In the genomic region with DNA sequence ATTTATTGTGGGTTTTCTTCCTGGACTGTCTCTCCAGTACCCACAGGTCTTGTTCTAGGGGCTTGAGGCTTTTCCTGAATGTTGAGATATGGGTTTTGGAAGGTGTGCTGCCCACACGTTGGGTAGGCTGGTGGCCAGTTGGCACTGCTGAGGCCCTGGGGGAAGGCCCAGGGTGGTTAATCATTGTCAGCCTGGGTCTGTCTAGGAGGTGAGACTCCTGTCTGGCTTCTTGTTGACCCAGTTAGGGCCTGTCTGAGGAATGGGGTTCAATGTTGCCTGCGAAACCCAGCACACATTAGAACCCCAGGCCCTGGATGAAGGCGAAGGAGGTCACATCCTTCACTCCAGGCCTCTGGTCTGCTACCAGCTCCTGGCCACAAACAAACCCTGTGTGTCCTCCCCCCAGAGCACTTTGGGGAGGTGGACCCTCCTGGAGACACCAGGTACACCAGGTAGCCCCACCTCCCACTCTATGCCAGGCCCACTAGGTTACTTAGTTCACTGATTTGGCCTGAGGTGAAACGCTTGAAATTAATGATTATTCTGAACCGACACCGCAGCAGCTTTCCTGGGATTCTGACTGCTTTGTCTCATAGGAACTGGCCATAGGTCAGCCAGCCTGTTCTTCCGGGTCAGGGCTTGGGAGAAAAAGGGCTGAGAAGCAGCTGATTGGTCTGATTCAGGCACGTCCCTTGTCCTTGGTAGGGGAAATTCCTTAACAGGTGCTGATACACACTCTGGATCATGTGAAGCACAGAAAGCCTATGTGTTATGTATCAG, we compare ENCODE assay signal across 19 cellular contexts. TPM values are rescaled to one million over a fixed set of nuclear protein-coding genes. Genes with fewer than 3 reads are reported as not detected.
DNase-seq lines count a peak whose midpoint lies in the region; TF ChIP-seq lines count a peak whose summit lies in the region.
"Had no signal": no experiment of that assay in that cellular context is flagged by ENCODE, and none has a peak within 500 bp of the region (broad histone marks: within the 10 kb centered on the region; RNA-seq: fewer than 3 reads in every experiment).

No MANE protein-coding gene starts in this region.

- no peaks in the 10 kb centered on the region for H3K9me3 ChIP-seq in neural progenitor cell (ENCODE audit: low read depth)
- H3K9me3 ChIP-seq: HAP-1, ovary had no signal

- H3K27me3 ChIP-seq in neural progenitor cell = no peaks in the 10 kb centered on the region
- H3K27me3 ChIP-seq: ovary had no signal

- DNase-seq in Caki2 (ENCODE audit: low read depth) (peak; percentile 84), M059J (ENCODE audit: low read depth) (peak; percentile 44), glomerular visceral epithelial cell (ENCODE audit: extremely low spot score) (peak; percentile 90), neural progenitor cell (ENCODE audit: low spot score) (peak; percentile 39), nucleus accumbens (lab: John Stamatoyannopoulos, UW) (no peak), mucosa of gallbladder (ENCODE audit: low spot score) (no peak), D341Med (ENCODE audit: low spot score) (no peak), NCI-H1105 (lab: John Stamatoyannopoulos, UW) (no peak)
- DNase-seq: activated CD4-positive, CD25-positive, alpha-beta regulatory T cell; activated CD8-positive, alpha-beta memory T cell treated with anti-CD3 and anti-CD28 coated beads, Interleukin-2, amount 10 ng/mL, durations not matched to agents 7 days and 5 days; effector memory CD4-positive, alpha-beta T cell; NCI-H1694; NCI-H446 treated with DMSO at 0.1 percent for 48 hours; ovary; small intestine; stimulated activated naive CD4-positive, alpha-beta T cell had no signal

- H3K36me3 Mint-ChIP-seq in neural progenitor cell = no peaks in the 10 kb centered on the region
- H3K36me3 Mint-ChIP-seq: activated CD8-positive, alpha-beta memory T cell treated with anti-CD3 and anti-CD28 coated beads, Interleukin-2, amount 10 ng/mL, durations not matched to agents 7 days and 5 days had no signal

- H2AFZ ChIP-seq in neural progenitor cell (replicated peaks) = no peak overlapping the region

- peaks cover 64% of the 10 kb centered on the region for H3K4me1 Mint-ChIP-seq in neural progenitor cell

- H3K36me3 ChIP-seq in neural progenitor cell = peaks cover 3% of the 10 kb centered on the region
- H3K36me3 ChIP-seq: ovary had no signal

- H3K4me3 Mint-ChIP-seq in neural progenitor cell = no peak overlapping the region
- H3K4me3 Mint-ChIP-seq: activated CD8-positive, alpha-beta memory T cell treated with anti-CD3 and anti-CD28 coated beads, Interleukin-2, amount 10 ng/mL, durations not matched to agents 7 days and 5 days; B cell had no signal

- in situ Hi-C loops in Caki2 (cut with HindIII; ENCODE audit: low pct_unique_long_range_greater_than_20kb, low sequenced_read_pairs) = no loop called here

- peaks cover 83% of the 10 kb centered on the region for H3F3A ChIP-seq in neural progenitor cell (ENCODE audit: low read depth)

- H3K4me3 ChIP-seq in neural progenitor cell = no peak overlapping the region
- H3K4me3 ChIP-seq: HAP-1, ovary had no signal

- H3K27ac ChIP-seq in neural progenitor cell = peak overlapping the region; percentile 83
- H3K27ac ChIP-seq: KMS-11, ovary had no signal

- H3K9ac ChIP-seq in neural progenitor cell = no peak overlapping the region
- H3K9ac ChIP-seq: KMS-11 had no signal

- H3K27ac Mint-ChIP-seq in neural progenitor cell = peak overlapping the region; percentile 81
- H3K27ac Mint-ChIP-seq: activated CD8-positive, alpha-beta memory T cell treated with anti-CD3 and anti-CD28 coated beads, Interleukin-2, amount 10 ng/mL, durations not matched to agents 7 days and 5 days; B cell had no signal

- peaks cover 94% of the 10 kb centered on the region for H3K79me2 ChIP-seq in neural progenitor cell (ENCODE audit: low read depth)

- peaks cover 95% of the 10 kb centered on the region for H4K20me1 ChIP-seq in neural progenitor cell (ENCODE audit: low read depth)

- no peaks in the 10 kb centered on the region for H3K9me3 Mint-ChIP-seq in neural progenitor cell

- no peaks in the 10 kb centered on the region for H3K27me3 Mint-ChIP-seq in neural progenitor cell (ENCODE audit: insufficient read depth, low read depth)
- H3K27me3 Mint-ChIP-seq: activated CD8-positive, alpha-beta memory T cell treated with anti-CD3 and anti-CD28 coated beads, Interleukin-2, amount 10 ng/mL, durations not matched to agents 7 days and 5 days; B cell had no signal

- peaks cover 62% of the 10 kb centered on the region for H3K4me1 ChIP-seq in neural progenitor cell
- H3K4me1 ChIP-seq: HAP-1 had no signal

- no peak overlapping the region for H3K4me2 ChIP-seq in neural progenitor cell
- H3K4me2 ChIP-seq: KMS-11 had no signal

- TF ChIP-seq CTCF in neural progenitor cell (IDR thresholded peaks at IDR 0.05) = no peak

RNA-seq across cellular contexts. Expression of a gene that starts 15.2 kb away (rescaled TPM):
- total RNA-seq in Caki2 (2014; rRNA removed; shearing (Covaris generic); ENCODE audit: low replicate concordance) = 52.7 and 54.1 TPM in 2 replicates
- total RNA-seq in M059J (2014; rRNA removed; shearing (Covaris generic)) = 2.8 and 7.1 TPM in 2 replicates
- total RNA-seq in neural progenitor cell (ENCODE audit: low replicate concordance) = 114 and 148 TPM in 2 replicates
- total RNA-seq in mucosa of gallbladder = 2.0 TPM

RNA-seq across cellular contexts. Expression of a gene that starts 34.1 kb away (rescaled TPM):
- 85.9 and 100.0 TPM in 2 replicates for total RNA-seq in Caki2 (2014; rRNA removed; shearing (Covaris generic); ENCODE audit: low replicate concordance)
- total RNA-seq in M059J (2014; rRNA removed; shearing (Covaris generic)) = 60.3 and 61.1 TPM in 2 replicates
- total RNA-seq in neural progenitor cell (ENCODE audit: low replicate concordance) (39.4 and 44.4 TPM in 2 replicates), mucosa of gallbladder (43.8 TPM)

RNA-seq across cellular contexts. Expression of a gene that starts 42.4 kb away (rescaled TPM):
- total RNA-seq in Caki2 (2014; rRNA removed; shearing (Covaris generic); ENCODE audit: low replicate concordance) = 126 and 131 TPM in 2 replicates
- 216 and 278 TPM in 2 replicates for total RNA-seq in M059J (2014; rRNA removed; shearing (Covaris generic))
- total RNA-seq in neural progenitor cell (ENCODE audit: low replicate concordance) (210 and 263 TPM in 2 replicates), mucosa of gallbladder (85.9 TPM)

Comparison
In these comparisons a context has a peak if more than half of its experiments do, and no peak if none do; other contexts are left out.
1. DNase-seq: peak in Caki2 (single experiment), M059J (single experiment), glomerular visceral epithelial cell (single experiment) and neural progenitor cell (single experiment); none in nucleus accumbens (0 of 56), mucosa of gallbladder (single experiment), D341Med (single experiment) and NCI-H1105 (single experiment).